In the genomic region with DNA sequence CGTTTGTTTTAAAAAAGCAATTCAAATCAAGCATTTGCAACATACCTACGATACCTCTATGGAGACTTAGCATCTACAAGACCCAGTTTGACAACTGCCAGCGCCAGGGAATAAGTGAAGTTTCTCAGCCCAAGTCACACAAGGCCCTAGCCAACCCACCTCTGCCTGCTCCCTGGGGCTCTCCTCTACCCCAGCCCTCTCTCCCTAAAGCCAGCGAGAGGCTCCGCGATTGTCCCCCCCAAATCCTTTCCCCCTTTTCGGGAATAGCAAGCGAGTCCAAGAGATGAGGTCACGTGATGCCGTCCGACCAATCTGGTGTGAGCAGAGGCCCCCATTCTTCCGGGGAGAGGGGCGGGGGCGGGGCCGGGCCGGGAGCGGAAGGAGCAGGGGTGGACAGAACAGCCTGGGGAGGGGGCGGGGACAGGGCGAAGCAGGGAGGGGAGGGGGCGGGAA, we compare ENCODE assay signal across 8 cellular contexts.
DNase-seq lines count a peak whose midpoint lies in the region; ATAC-seq and TF ChIP-seq lines count a peak whose summit lies in the region.

No MANE protein-coding gene starts in this region.

- intact Hi-C loops in dorsolateral prefrontal cortex (cut with DNase I) (loop anchor here (5.0 to 10.0 kb wide), 3 partner anchors 50 to 1553 kb away; partner anchors contain the start of genes MZT2B (in 1 of the 2) and SMPD4 (in 1 of the 2)), right lobe of liver (cut with DNase I) (no loop called here)

- H3K36me3 ChIP-seq in right lobe of liver: no peaks in the 10 kb centered on the region

- WGBS in right lobe of liver (ENCODE audit: insufficient coverage, low coverage, low lambda C conversion rate, missing lambda C conversion rate): under 1% methylated on average over 12 of the region's 20 CpGs

- H3K4me3 ChIP-seq in dorsolateral prefrontal cortex (peak overlapping the region; percentile 53 to 95 (median 77)), right lobe of liver (peak overlapping the region; percentile 59 to 81 (median 62))

- peaks cover 0 to 6% (median 0%) of the 10 kb centered on the region in 4 donors for H3K4me1 ChIP-seq in right lobe of liver

- TF ChIP-seq POLR2A in right lobe of liver (IDR thresholded peaks at IDR 0.05): no peak

- ATAC-seq in HG03066 (IDR thresholded peaks at IDR 0.05; ENCODE audit: low read depth, unreplicated experiment) (peak; percentile 77), right lobe of liver (peak; percentile 93 to 94 (median 94))

- DNase-seq in SIG-M5 treated with dmso at 0.1 percent for 504 hours (lab: John Stamatoyannopoulos, UW; ENCODE audit: unreplicated experiment) (peak; percentile 53), SIG-M5 (lab: John Stamatoyannopoulos, UW) (no peak), NCI-H446 treated with DMSO at 0.1 percent for 48 hours (lab: John Stamatoyannopoulos, UW) (peak; percentile 52), dorsolateral prefrontal cortex (peak; percentile 88 to 95 (median 94)), right lobe of liver (peak; percentile 91 to 94 (median 93))
- DNase-seq in activated CD4-positive, alpha-beta T cell treated with anti-CD3 and anti-CD28 coated beads, Interleukin-2, amount 50 U/mL, for 48 hours: peak; percentile 85 to 88
- peak; percentile 83 for DNase-seq in stimulated activated CD4-positive, alpha-beta T cell treated with anti-CD3 and anti-CD28 coated beads, Interleukin-4, amount 100 ng/mL, for 1 hour

- TF ChIP-seq CTCF in dorsolateral prefrontal cortex (IDR thresholded peaks at IDR 0.05 in 54 of 56, conservative IDR thresholded peaks at IDR 0.05 in 2 of 56; ENCODE audit: low read depth in 1 of 56, partially characterized antibody in 56 of 56) (peak in 1 of 56 donors; percentile 10), right lobe of liver (IDR thresholded peaks at IDR 0.05) (no peak)

- H3K27me3 ChIP-seq in dorsolateral prefrontal cortex (no peaks in the 10 kb centered on the region), right lobe of liver (no peaks in the 10 kb centered on the region)

- H3K27ac ChIP-seq in dorsolateral prefrontal cortex (peak overlapping the region; percentile 27 to 96 (median 86)), right lobe of liver (no peak overlapping the region)

- no peaks in the 10 kb centered on the region for H3K9me3 ChIP-seq in right lobe of liver

Comparison
In these comparisons a context has a peak if more than half of its experiments do, and no peak if none do; other contexts are left out.
1. H3K27ac ChIP-seq: peak in dorsolateral prefrontal cortex (59 of 59); none in right lobe of liver (0 of 3).
2. intact Hi-C loops: an anchor here in dorsolateral prefrontal cortex (5.0 to 10.0 kb wide); none called in right lobe of liver.